ENCODE assay signal across 13 cellular contexts in the genomic region with DNA sequence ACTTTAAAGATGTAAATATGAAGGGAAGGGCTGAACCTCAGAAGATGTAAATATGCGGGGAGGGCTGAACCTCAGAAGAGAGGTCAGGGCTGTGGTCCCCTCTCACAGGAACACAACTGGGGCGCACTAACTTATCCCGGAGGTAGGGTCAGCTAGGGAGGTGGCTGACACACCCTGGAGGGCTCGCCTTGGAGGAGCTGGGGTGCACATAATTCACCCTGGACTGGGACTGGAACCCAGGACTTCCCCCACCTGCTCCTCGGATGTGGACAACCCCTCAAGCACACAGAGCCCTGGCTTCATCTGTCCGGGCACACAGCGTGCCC. TPM values are rescaled to one million over a fixed set of nuclear protein-coding genes. Genes with fewer than 3 reads are reported as not detected.
A peak's percentile ranks its signal among the peaks of the same experiment; 100 is the strongest.
DNase-seq lines count a peak whose midpoint lies in the region; ATAC-seq and TF ChIP-seq lines count a peak whose summit lies in the region.
"Had no signal": no experiment of that assay in that cellular context is flagged by ENCODE, and none has a peak within 500 bp of the region (broad histone marks: within the 10 kb centered on the region; RNA-seq: fewer than 3 reads in every experiment).

No MANE protein-coding gene starts in this region.

- no peaks in the 10 kb centered on the region for H4K20me1 ChIP-seq in H9 (ENCODE audit: control insufficient read depth, insufficient read depth, insufficient read length)
- H4K20me1 ChIP-seq in MM.1S (ENCODE audit: insufficient read depth, low read length): no peaks in the 10 kb centered on the region

- no peak overlapping the region for H4K5ac ChIP-seq in H9 (ENCODE audit: insufficient read length, low read depth, low read length)

- H2BK15ac ChIP-seq in H9 (ENCODE audit: low read depth, low read length): no peak overlapping the region

- H3T11ph ChIP-seq in H9 (ENCODE audit: low read length): no peak overlapping the region

- POLR2A ChIA-PET in WTC11 (lab: Charles Lee): no interaction called here
- POLR2A ChIA-PET in naive thymus-derived CD4-positive, alpha-beta T cell (lab: Charles Lee): no interaction called here

- H3K4me2 ChIP-seq in H9 (ENCODE audit: insufficient read depth, insufficient read length, low read length) (peak overlapping the region; percentile 78), MM.1S (ENCODE audit: low read depth, low read length) (no peak overlapping the region)

- H3K4me1 ChIP-seq in H9 (ENCODE audit: insufficient read depth, low read length): no peaks in the 10 kb centered on the region
- H3K4me1 ChIP-seq in iPS-18a (ENCODE audit: control insufficient read depth, low read depth, low read length): no peaks in the 10 kb centered on the region
- H3K4me1 ChIP-seq in prostate gland (replicated peaks): no peaks in the 10 kb centered on the region
- peaks cover 0 to 11% (median 5%) of the 10 kb centered on the region in 4 donors for H3K4me1 ChIP-seq in transverse colon
- no peaks in the 10 kb centered on the region for H3K4me1 ChIP-seq in naive thymus-derived CD4-positive, alpha-beta T cell (ENCODE audit: control insufficient read depth in 2 of 2, insufficient read depth in 2 of 2, low read length in 2 of 2)
- no peaks in the 10 kb centered on the region for H3K4me1 ChIP-seq in MM.1S (ENCODE audit: low read length)
- H3K4me1 ChIP-seq: BE2C had no signal

- no peaks in the 10 kb centered on the region for H3K79me1 ChIP-seq in H9 (ENCODE audit: insufficient read depth, low read depth, low read length, poor library complexity, severe bottlenecking)

- peak overlapping the region; percentile 47 for H3K18ac ChIP-seq in H9 (ENCODE audit: insufficient read length, low read depth, low read length)

- no peaks in the 10 kb centered on the region for H3K9me3 Mint-ChIP-seq in H9
- no peaks in the 10 kb centered on the region for H3K9me3 Mint-ChIP-seq in WTC11
- peaks cover 0 to 1% (median 0%) of the 10 kb centered on the region in 11 donors for H3K9me3 Mint-ChIP-seq in naive thymus-derived CD4-positive, alpha-beta T cell
- H3K9me3 Mint-ChIP-seq: activated T-helper 1 cell treated with anti-CD3 and anti-CD28 coated beads, Interleukin-12 subunit alpha, Interleukin-12 subunit beta, Interleukin-2, Interleukin-4 antibody, amounts not matched to agents 30 ng/mL and 10 ng/mL and 1 ng/mL, durations not matched to agents 14 hours and 24 hours and 36 hours had no signal

- H4K91ac ChIP-seq in H9 (ENCODE audit: insufficient read length, low read depth, low read length): no peak overlapping the region

- H2BK20ac ChIP-seq in H9 (ENCODE audit: low read depth, low read length, poor library complexity, severe bottlenecking): no peak overlapping the region

- TF ChIP-seq CTCF in H9 (conservative IDR thresholded peaks at IDR 0.05) (no peak), WTC11 (IDR thresholded peaks at IDR 0.05) (no peak), prostate gland (IDR thresholded peaks at IDR 0.05) (no peak), transverse colon (IDR thresholded peaks at IDR 0.05) (no peak), MM.1S (IDR thresholded peaks at IDR 0.05; ENCODE audit: low read length) (no peak)

- H2AK5ac ChIP-seq in H9 (ENCODE audit: insufficient read length, low read length): no peak overlapping the region

- H3K4ac ChIP-seq in H9 (ENCODE audit: low read depth, low read length): no peak overlapping the region

- H3K9me2 ChIP-seq in MM.1S (replicated peaks; ENCODE audit: insufficient read depth, low read length): no peaks in the 10 kb centered on the region

- H3K27me3 Mint-ChIP-seq in H9 (ENCODE audit: low read depth) (peaks cover 26% of the 10 kb centered on the region), WTC11 (ENCODE audit: low read depth) (peaks cover 22% of the 10 kb centered on the region)
- peaks cover 46 to 55% (median 47%) of the 10 kb centered on the region in 5 donors for H3K27me3 Mint-ChIP-seq in naive thymus-derived CD4-positive, alpha-beta T cell

- no peak overlapping the region for H2BK12ac ChIP-seq in H9 (ENCODE audit: insufficient read length, low read depth, low read length)

- H3K4me1 Mint-ChIP-seq in H9: peaks cover 23 to 29% of the 10 kb centered on the region in 2 experiments
- peaks cover 11% of the 10 kb centered on the region for H3K4me1 Mint-ChIP-seq in WTC11
- peaks cover 0 to 10% (median 3%) of the 10 kb centered on the region in 7 donors for H3K4me1 Mint-ChIP-seq in naive thymus-derived CD4-positive, alpha-beta T cell

- no peak overlapping the region for H2BK120ac ChIP-seq in H9 (ENCODE audit: low read depth, low read length, poor library complexity, severe bottlenecking)

- H3K4me3 ChIP-seq in iPS-18a (ENCODE audit: low read length) (peak overlapping the region; percentile 49), prostate gland (peak overlapping the region; percentile 36 to 46), transverse colon (peak overlapping the region in 1 of 4 donors; percentile 45), MM.1S (ENCODE audit: low read length) (no peak overlapping the region)
- no peak overlapping the region for H3K4me3 ChIP-seq in naive thymus-derived CD4-positive, alpha-beta T cell (ENCODE audit: low read length)
- H3K4me3 ChIP-seq: gastroesophageal sphincter had no signal

- H3K27ac ChIP-seq in H9 (ENCODE audit: insufficient read length, low read depth, low read length) (no peak overlapping the region), iPS-18a (ENCODE audit: low read length) (no peak overlapping the region), prostate gland (no peak overlapping the region), transverse colon (no peak overlapping the region), MM.1S (ENCODE audit: low read length) (no peak overlapping the region)
- no peak overlapping the region for H3K27ac ChIP-seq in naive thymus-derived CD4-positive, alpha-beta T cell (ENCODE audit: low read depth, low read length)
- H3K27ac ChIP-seq: gastroesophageal sphincter had no signal

- H3K27me3 ChIP-seq in H9 (ENCODE audit: insufficient read depth, low read length) (no peaks in the 10 kb centered on the region; the same call in 1 of the 2 replicates), iPS-18a (ENCODE audit: control insufficient read depth, insufficient read depth, low read length) (peaks cover 16% of the 10 kb centered on the region), prostate gland (replicated peaks; ENCODE audit: insufficient read depth) (no peaks in the 10 kb centered on the region), transverse colon (peaks cover 41% of the 10 kb centered on the region), MM.1S (replicated peaks; ENCODE audit: insufficient read depth, low read length) (no peaks in the 10 kb centered on the region)
- H3K27me3 ChIP-seq in naive thymus-derived CD4-positive, alpha-beta T cell (ENCODE audit: control insufficient read depth in 2 of 2, insufficient read depth in 2 of 2, low read length in 2 of 2): peaks cover 0 to 14% of the 10 kb centered on the region in 2 donors
- H3K27me3 ChIP-seq: BE2C had no signal

- H2AFZ ChIP-seq in H9 (ENCODE audit: low read length): no peak overlapping the region
- no peak overlapping the region for H2AFZ ChIP-seq in MM.1S (ENCODE audit: low read length)

- H3K4me3 Mint-ChIP-seq in H9 (peak overlapping the region; percentile 63 to 64; a peak in 4 of 5 replicates), WTC11 (peak overlapping the region; percentile 58)
- H3K4me3 Mint-ChIP-seq in naive thymus-derived CD4-positive, alpha-beta T cell: peak overlapping the region in 3 of 10 donors; percentile 22 to 60 (median 59)
- H3K4me3 Mint-ChIP-seq: activated T-helper 1 cell treated with anti-CD3 and anti-CD28 coated beads, Interleukin-12 subunit alpha, Interleukin-12 subunit beta, Interleukin-2, Interleukin-4 antibody, amounts not matched to agents 30 ng/mL and 10 ng/mL and 1 ng/mL, durations not matched to agents 14 hours and 24 hours and 36 hours had no signal

- no peak for TF ChIP-seq POLR2A in prostate gland (IDR thresholded peaks at IDR 0.05)
- no peak for TF ChIP-seq POLR2A in transverse colon (IDR thresholded peaks at IDR 0.05)

- no peak for ATAC-seq in WTC11
- no peak for ATAC-seq in naive thymus-derived CD4-positive, alpha-beta T cell
- ATAC-seq in HG02642 (IDR thresholded peaks at IDR 0.05; ENCODE audit: poor library complexity, unreplicated experiment): no peak

- peaks cover 9% of the 10 kb centered on the region for H3K23me2 ChIP-seq in H9 (ENCODE audit: insufficient read length, low read depth, low read length, poor library complexity, severe bottlenecking)

- intact Hi-C loops in prostate gland (cut with DNase I) (no loop called here), transverse colon (cut with DNase I; ENCODE audit: low total_unique reads) (no loop called here)
- intact Hi-C loops in naive thymus-derived CD4-positive, alpha-beta T cell (cut with micrococcal nuclease): loop anchor here in 1 of 2 donors (10.0 kb wide), 1 partner anchor 191 kb away; no protein-coding TSS in a partner anchor

- in situ Hi-C loops in transverse colon (cut with MboI; ENCODE audit: low pct_ligation_motif_present in 1 of 4, low pct_unique_long_range_greater_than_20kb in 1 of 4, low sequenced_read_pairs in 3 of 4): no loop called here

- H3K56ac ChIP-seq in H9 (ENCODE audit: insufficient read length, low read depth, low read length): no peak overlapping the region

- H3K23ac ChIP-seq in H9 (ENCODE audit: insufficient read length, low read depth, low read length): no peak overlapping the region

- H3K9me3 ChIP-seq in H9 (ENCODE audit: control insufficient read depth, low read depth, low read length) (no peaks in the 10 kb centered on the region), iPS-18a (ENCODE audit: control insufficient read depth, low read depth, low read length) (no peaks in the 10 kb centered on the region), prostate gland (no peaks in the 10 kb centered on the region), transverse colon (no peaks in the 10 kb centered on the region), MM.1S (replicated peaks; ENCODE audit: insufficient read depth, low read length) (no peaks in the 10 kb centered on the region)
- no peaks in the 10 kb centered on the region for H3K9me3 ChIP-seq in naive thymus-derived CD4-positive, alpha-beta T cell (ENCODE audit: control insufficient read depth in 2 of 3, low read length in 3 of 3)
- H3K9me3 ChIP-seq: BE2C, gastroesophageal sphincter had no signal

- H3K79me2 ChIP-seq in H9 (ENCODE audit: insufficient read depth, low read length) (no peaks in the 10 kb centered on the region), MM.1S (ENCODE audit: low read length) (no peaks in the 10 kb centered on the region)

- CTCF ChIA-PET in WTC11 (lab: Charles Lee): interaction anchor here (0.6 to 4.7 kb wide), 5 partner anchors 13 to 258 kb away, joined by 3 to 15 read pairs (median 5); no protein-coding TSS in a partner anchor
- CTCF ChIA-PET in naive thymus-derived CD4-positive, alpha-beta T cell (lab: Charles Lee): no interaction called here

- H2BK5ac ChIP-seq in H9 (ENCODE audit: insufficient read length, low read length): no peak overlapping the region

- H3K14ac ChIP-seq in H9 (ENCODE audit: insufficient read depth, low read length): peak overlapping the region; percentile 78; the same call in 1 of the 2 replicates

- DNase-seq in H9 (no peak), WTC11 (ENCODE audit: low spot score) (no peak), prostate gland (ENCODE audit: low spot score) (no peak), transverse colon (no peak), MM.1S (no peak)
- no peak for DNase-seq in naive thymus-derived CD4-positive, alpha-beta T cell
- DNase-seq: BE2C, DMS 273 treated with DMSO at 0.1 percent for 48 hours, NCI-H446 had no signal

- H3K36me3 ChIP-seq in iPS-18a (ENCODE audit: control insufficient read depth, low read depth, low read length) (no peaks in the 10 kb centered on the region), prostate gland (no peaks in the 10 kb centered on the region), transverse colon (no peaks in the 10 kb centered on the region), MM.1S (replicated peaks; ENCODE audit: insufficient read depth, low read length) (no peaks in the 10 kb centered on the region)
- no peaks in the 10 kb centered on the region for H3K36me3 ChIP-seq in naive thymus-derived CD4-positive, alpha-beta T cell (ENCODE audit: control insufficient read depth in 2 of 3, insufficient read depth in 3 of 3, low read length in 3 of 3)
- H3K36me3 ChIP-seq: BE2C, gastroesophageal sphincter had no signal

- H4K8ac ChIP-seq in H9 (replicated peaks; ENCODE audit: insufficient read length, low read depth, low read length): no peak overlapping the region

- H3K9ac ChIP-seq in H9 (ENCODE audit: extremely low read depth, insufficient read length, low read length) (peak overlapping the region; percentile 36), iPS-18a (ENCODE audit: low read length) (no peak overlapping the region), MM.1S (ENCODE audit: low read length) (no peak overlapping the region)

- no peak overlapping the region for H3K27ac Mint-ChIP-seq in H9
- no peak overlapping the region for H3K27ac Mint-ChIP-seq in WTC11
- no peak overlapping the region for H3K27ac Mint-ChIP-seq in naive thymus-derived CD4-positive, alpha-beta T cell
- H3K27ac Mint-ChIP-seq: activated T-helper 1 cell treated with anti-CD3 and anti-CD28 coated beads, Interleukin-12 subunit alpha, Interleukin-12 subunit beta, Interleukin-2, Interleukin-4 antibody, amounts not matched to agents 30 ng/mL and 10 ng/mL and 1 ng/mL, durations not matched to agents 14 hours and 24 hours and 36 hours had no signal

- WGBS in H9 (ENCODE audit: extremely low coverage, insufficient read length, low lambda C conversion rate): no CpG with 5 or more reads among the region's 7 CpGs
- WGBS in prostate gland: 69% methylated on average over 7 of the region's 7 CpGs
- 68% methylated on average over 4 of the region's 7 CpGs; no CpG with 5 or more reads in 1 of the 2 donors for WGBS in transverse colon (ENCODE audit: low coverage in 1 of 2), 2 donors

- H3F3A ChIP-seq in MM.1S (ENCODE audit: insufficient read depth, low read length): no peaks in the 10 kb centered on the region

- TF ChIP-seq EP300 in transverse colon (IDR thresholded peaks at IDR 0.05; ENCODE audit: low read depth): no peak

- no peaks in the 10 kb centered on the region; a peak in 1 of 7 replicates for H3K36me3 Mint-ChIP-seq in H9 (ENCODE audit: insufficient read depth in 1 of 3, low read depth in 3 of 3)
- no peaks in the 10 kb centered on the region for H3K36me3 Mint-ChIP-seq in WTC11
- peaks cover 0 to 5% (median 0%) of the 10 kb centered on the region in 5 donors for H3K36me3 Mint-ChIP-seq in naive thymus-derived CD4-positive, alpha-beta T cell

RNA-seq across cellular contexts. Expression of gene TTC39A, which starts 13.9 kb away (rescaled TPM):
- total RNA-seq in H9 (2021) (7.7 and 9.1 TPM in 2 replicates), WTC11 (2021) (3.4 to 8.4 TPM (median 5.7 TPM) in 3 replicates), prostate gland (10 to 100 TPM; 65.0 to 78.4 TPM), transverse colon (10 to 100 TPM; 41.8 to 96.1 (median 73.0) TPM)
- under 1 TPM in 1 of 5 experiments, not detected in 4; 0.16 TPM for total RNA-seq in naive thymus-derived CD4-positive, alpha-beta T cell
- not detected for polyA plus RNA-seq in naive thymus-derived CD4-positive, alpha-beta T cell
- total RNA-seq: activated T-helper 1 cell treated with anti-CD3 and anti-CD28 coated beads, Interleukin-12 subunit alpha, Interleukin-12 subunit beta, Interleukin-2, Interleukin-4 antibody, amounts not matched to agents 30 ng/mL and 10 ng/mL and 1 ng/mL, durations not matched to agents 14 hours and 24 hours and 36 hours had no signal

Comparison
In these comparisons a context has a peak if more than half of its experiments do, and no peak if none do; other contexts are left out.
1. H3K4me3 ChIP-seq: peak in iPS-18a (single experiment) and prostate gland (2 of 2); none in naive thymus-derived CD4-positive, alpha-beta T cell (single experiment) and MM.1S (single experiment).